Comparison of ENCODE assay signal across 16 cellular contexts in genomic region chr10:114319406-114320248, GRCh38.
"Had no signal": no experiment of that assay in that cellular context is flagged by ENCODE, and none has a peak within 500 bp of the region (broad histone marks: within the 10 kb centered on the region; RNA-seq: fewer than 3 reads in every experiment).

No MANE protein-coding gene starts in this region.

- H3K27ac ChIP-seq: brain microvascular endothelial cell, left lung, transverse colon had no signal

- H3K9me3 ChIP-seq: esophagus muscularis mucosa, left lung, transverse colon had no signal

- ATAC-seq: left lung had no signal

- H3K36me3 ChIP-seq: brain microvascular endothelial cell, left lung, transverse colon had no signal

- DNase-seq: activated CD4-positive, alpha-beta T cell treated with anti-CD3 and anti-CD28 coated beads, Interleukin-2, amount 50 U/mL, for 4 hours; activated CD4-positive, CD25-positive, alpha-beta regulatory T cell treated with anti-CD3 and anti-CD28 coated beads, Interleukin-2, amount 50 U/mL, for 72 hours; activated effector memory CD4-positive, alpha-beta T cell treated with Interleukin-2 at 50 U/mL for 16 hours; activated T-cell treated with anti-CD3 and anti-CD28 coated beads, Interleukin-2, amount 50 U/mL, for 1 hour; amygdala; brain microvascular endothelial cell; dermis blood vessel endothelial cell; foreskin fibroblast; left lung; SW 1271; transverse colon had no signal

- H3K27me3 ChIP-seq: brain microvascular endothelial cell, esophagus muscularis mucosa, left lung, transverse colon had no signal

- H3K4me1 Mint-ChIP-seq: memory B cell had no signal

- H3K9me3 Mint-ChIP-seq: memory B cell; nephron; T-helper 2 cell treated with Interferon-gamma antibody and Interleukin-4, amounts not matched to agents 5 μg/mL and 100 μg/mL, for 36 hours had no signal

- H3K36me3 Mint-ChIP-seq: activated naive CD8-positive, alpha-beta T cell; memory B cell had no signal

- H3K4me3 ChIP-seq: esophagus muscularis mucosa, left lung, transverse colon had no signal

- H3K27ac Mint-ChIP-seq: activated naive CD8-positive, alpha-beta T cell; memory B cell; nephron; T-helper 2 cell treated with Interferon-gamma antibody and Interleukin-4, amounts not matched to agents 5 μg/mL and 100 μg/mL, for 36 hours had no signal

- H3K4me3 Mint-ChIP-seq: activated naive CD8-positive, alpha-beta T cell; memory B cell; nephron; T-helper 2 cell treated with Interferon-gamma antibody and Interleukin-4, amounts not matched to agents 5 μg/mL and 100 μg/mL, for 36 hours had no signal

- H3K4me1 ChIP-seq: left lung, transverse colon had no signal
